ENCODE assay signal across 22 cellular contexts in the genomic region with DNA sequence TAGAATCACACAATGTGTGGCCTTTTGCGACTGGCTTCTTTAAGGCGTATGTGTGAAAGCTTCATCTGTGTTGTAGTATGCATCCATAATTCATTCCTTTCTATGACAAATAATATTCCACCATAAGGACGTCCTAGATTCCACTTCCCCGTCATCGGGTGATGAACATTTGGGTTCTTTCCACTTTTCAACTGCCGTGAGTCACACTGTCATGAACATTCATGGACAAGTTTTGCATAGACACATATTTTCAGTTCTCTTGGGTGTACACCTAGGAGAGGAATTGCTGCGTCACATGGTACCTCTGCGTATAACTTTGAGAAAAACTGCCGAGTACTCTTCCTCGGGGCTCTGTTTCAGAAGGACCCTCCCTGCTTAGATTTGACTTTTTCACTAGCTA.
"Had no signal": no experiment of that assay in that cellular context is flagged by ENCODE, and none has a peak within 500 bp of the region (broad histone marks: within the 10 kb centered on the region; RNA-seq: fewer than 3 reads in every experiment).

No MANE protein-coding gene starts in this region.

- ATAC-seq: activated CD4-positive, alpha-beta T cell treated with anti-CD3 and anti-CD28 coated beads for 36 hours; activated T-cell treated with anti-CD3 and anti-CD28 coated beads, Interleukin-2, amount 50 U/mL, for 72 hours; body of pancreas had no signal

- H3K27me3 Mint-ChIP-seq: activated CD4-positive, alpha-beta memory T cell treated with anti-CD3 and anti-CD28 coated beads, Interleukin-2, amount 10 ng/mL, durations not matched to agents 7 days and 5 days; activated naive CD4-positive, alpha-beta T cell treated with anti-CD3 and anti-CD28 coated beads, Interleukin-2, amount 50 U/mL, for 24 hours had no signal

- H3K4me1 Mint-ChIP-seq: activated CD4-positive, alpha-beta memory T cell treated with anti-CD3 and anti-CD28 coated beads, Interleukin-2, amount 10 ng/mL, durations not matched to agents 7 days and 5 days; activated CD4-positive, alpha-beta T cell treated with anti-CD3 and anti-CD28 coated beads for 36 hours; activated naive CD4-positive, alpha-beta T cell treated with anti-CD3 and anti-CD28 coated beads, Interleukin-2, amount 50 U/mL, for 24 hours had no signal

- H3K27me3 ChIP-seq: body of pancreas, Peyer's patch had no signal

- H3K9me3 ChIP-seq: body of pancreas, Peyer's patch had no signal

- H3K4me1 ChIP-seq: body of pancreas, Peyer's patch had no signal

- H3K27ac ChIP-seq: body of pancreas, Peyer's patch, WERI-Rb-1 had no signal

- H3K27ac Mint-ChIP-seq: activated CD4-positive, alpha-beta memory T cell treated with anti-CD3 and anti-CD28 coated beads, Interleukin-2, amount 10 ng/mL, durations not matched to agents 7 days and 5 days; activated CD4-positive, alpha-beta T cell treated with anti-CD3 and anti-CD28 coated beads for 36 hours; activated naive CD4-positive, alpha-beta T cell treated with anti-CD3 and anti-CD28 coated beads, Interleukin-2, amount 50 U/mL, for 24 hours; activated T-cell treated with anti-CD3 and anti-CD28 coated beads, Interleukin-2, amount 50 U/mL, for 72 hours; activated T-helper 2 cell treated with anti-CD3 and anti-CD28 coated beads, Interferon-gamma antibody, Interleukin-2, Interleukin-4, amounts not matched to agents 10 μg/mL and 5 μg/mL and 100 μg/mL, durations not matched to agents 14 hours and 24 hours and 36 hours had no signal

- H3K4me3 ChIP-seq: body of pancreas, Peyer's patch had no signal

- H3K36me3 ChIP-seq: Peyer's patch, WERI-Rb-1 had no signal

- DNase-seq: activated CD4-positive, alpha-beta memory T cell treated with anti-CD3 and anti-CD28 coated beads, Interleukin-2, amount 10 ng/mL, durations not matched to agents 7 days and 5 days; activated CD4-positive, alpha-beta T cell treated with anti-CD3 and anti-CD28 coated beads for 36 hours; activated CD4-positive, alpha-beta T cell treated with anti-CD3 and anti-CD28 coated beads, Interleukin-2, amount 50 U/mL, for 1 hour; activated T-cell treated with anti-CD3 and anti-CD28 coated beads for 4 hours; activated T-cell treated with anti-CD3 and anti-CD28 coated beads, Interleukin-2, amount 50 U/mL, for 72 hours; aorta; body of pancreas; IMR-90; KG1; NCI-H1048; NCI-H1417; NCI-H2029; NCI-H2107; NCI-H2171 treated with DMSO at 0.1 percent for 48 hours; NCI-H345; NCI-H510A; Peyer's patch; SHP77 treated with DMSO at 0.1 percent for 48 hours; T-helper 1 cell; WERI-Rb-1 had no signal

- H3K36me3 Mint-ChIP-seq: activated naive CD4-positive, alpha-beta T cell treated with anti-CD3 and anti-CD28 coated beads, Interleukin-2, amount 50 U/mL, for 24 hours had no signal

- H3K9me3 Mint-ChIP-seq: activated CD4-positive, alpha-beta memory T cell treated with anti-CD3 and anti-CD28 coated beads, Interleukin-2, amount 10 ng/mL, durations not matched to agents 7 days and 5 days; activated naive CD4-positive, alpha-beta T cell treated with anti-CD3 and anti-CD28 coated beads, Interleukin-2, amount 50 U/mL, for 24 hours; activated T-cell treated with anti-CD3 and anti-CD28 coated beads, Interleukin-2, amount 50 U/mL, for 72 hours; activated T-helper 2 cell treated with anti-CD3 and anti-CD28 coated beads, Interferon-gamma antibody, Interleukin-2, Interleukin-4, amounts not matched to agents 10 μg/mL and 5 μg/mL and 100 μg/mL, durations not matched to agents 14 hours and 24 hours and 36 hours had no signal

- H3K4me3 Mint-ChIP-seq: activated CD4-positive, alpha-beta memory T cell treated with anti-CD3 and anti-CD28 coated beads, Interleukin-2, amount 10 ng/mL, durations not matched to agents 7 days and 5 days; activated CD4-positive, alpha-beta T cell treated with anti-CD3 and anti-CD28 coated beads for 36 hours; activated naive CD4-positive, alpha-beta T cell treated with anti-CD3 and anti-CD28 coated beads, Interleukin-2, amount 50 U/mL, for 24 hours; activated T-cell treated with anti-CD3 and anti-CD28 coated beads, Interleukin-2, amount 50 U/mL, for 72 hours had no signal
